8 cellular contexts compared by ENCODE assay signal in the genomic region with DNA sequence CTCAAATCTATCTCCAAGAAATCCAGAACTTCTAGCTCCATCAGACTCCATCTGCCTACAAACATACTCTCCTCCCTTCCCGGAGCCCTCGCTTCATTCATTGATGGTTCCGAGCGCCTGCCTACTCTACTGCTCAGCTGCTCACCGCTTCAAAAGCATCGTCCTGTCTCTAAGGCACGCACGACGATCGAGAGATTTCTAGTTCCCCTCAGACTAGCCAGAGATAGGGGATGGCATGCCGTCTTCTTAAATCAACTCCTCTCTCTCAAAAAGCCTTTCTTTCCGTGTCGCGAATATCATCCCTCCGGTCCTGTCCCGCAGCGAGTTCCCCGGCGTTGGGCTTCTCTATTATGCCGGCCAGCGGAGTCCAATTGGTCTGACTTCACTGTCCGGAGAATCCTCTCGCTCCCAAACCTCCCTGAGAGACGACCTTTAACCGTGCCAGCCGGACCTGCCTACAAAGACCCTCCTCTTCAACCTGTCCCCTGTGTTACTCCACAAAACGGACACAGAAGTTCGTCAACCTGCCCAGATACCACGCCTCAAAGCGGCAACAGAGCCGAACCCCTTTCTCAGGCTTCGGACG. TPM values are rescaled to one million over a fixed set of nuclear protein-coding genes. Genes with fewer than 3 reads are reported as not detected.
A peak's percentile ranks its signal among the peaks of the same experiment; 100 is the strongest.
DNase-seq lines count a peak whose midpoint lies in the region; ATAC-seq and TF ChIP-seq lines count a peak whose summit lies in the region.

No MANE protein-coding gene starts in this region.

- no peak for ATAC-seq in activated T-cell treated with anti-CD3 and anti-CD28 coated beads, Interleukin-2, amount 50 U/mL, for 72 hours (replicated peaks in 1 of 2)
- no peak for ATAC-seq in HG03095 (IDR thresholded peaks at IDR 0.05; ENCODE audit: unreplicated experiment)
- ATAC-seq in GM18873 (IDR thresholded peaks at IDR 0.05; ENCODE audit: low FRiP score, unreplicated experiment): no peak

- peak overlapping the region; percentile 97 for H3K4me3 Mint-ChIP-seq in Caco-2 (ENCODE audit: unreplicated experiment)
- H3K4me3 Mint-ChIP-seq in activated T-cell treated with anti-CD3 and anti-CD28 coated beads, Interleukin-2, amount 50 U/mL, for 72 hours: peak overlapping the region; percentile 92 to 100
- peak overlapping the region; percentile 99 for H3K4me3 Mint-ChIP-seq in glutamatergic neuron (ENCODE audit: unreplicated experiment)

- H3K36me3 ChIP-seq in Caco-2 (ENCODE audit: control insufficient read depth, insufficient read depth, low read length): peaks cover 6% of the 10 kb centered on the region; the same call in 1 of the 2 replicates
- H3K36me3 ChIP-seq in prostate gland: peaks cover 0 to 6% of the 10 kb centered on the region in 2 donors

- WGBS in prostate gland: under 1% methylated on average over 33 of the region's 33 CpGs

- POLR2A ChIA-PET in Caco-2 (lab: Charles Lee): interaction anchor here (0.6 to 2.1 kb wide), 40 partner anchors 8 to 283 kb away, joined by 3 to 116 read pairs (median 5); a partner anchor contains a TSS

- TF ChIP-seq CTCF in Caco-2 (IDR thresholded peaks at IDR 0.05; ENCODE audit: insufficient read depth in 1 of 2, low read depth in 1 of 2, low read length in 1 of 2, severe bottlenecking in 1 of 2, unreplicated experiment in 1 of 2) (no peak), glutamatergic neuron (IDR thresholded peaks at IDR 0.05; ENCODE audit: partially characterized antibody, unreplicated experiment) (no peak), prostate gland (IDR thresholded peaks at IDR 0.05) (no peak)

- BruUV-seq in Caco-2 (replicated peaks; lab: Mats Ljungman, UMichigan): TSS peak; percentile 75

- intact Hi-C loops in Caco-2 (cut with micrococcal nuclease; ENCODE audit: unreplicated experiment): loop anchor here (1.0 kb wide), 1 partner anchor 18 kb away; a partner anchor contains a TSS
- intact Hi-C loops in prostate gland (cut with DNase I): no loop called here

- no peaks in the 10 kb centered on the region for H3K9me3 Mint-ChIP-seq in Caco-2 (ENCODE audit: unreplicated experiment)
- no peaks in the 10 kb centered on the region for H3K9me3 Mint-ChIP-seq in activated T-cell treated with anti-CD3 and anti-CD28 coated beads, Interleukin-2, amount 50 U/mL, for 72 hours
- peaks cover 5% of the 10 kb centered on the region for H3K9me3 Mint-ChIP-seq in glutamatergic neuron (ENCODE audit: unreplicated experiment)

- H3K27me3 ChIP-seq in Caco-2 (replicated peaks; ENCODE audit: control insufficient read depth, insufficient read depth, low read length) (no peaks in the 10 kb centered on the region), prostate gland (replicated peaks; ENCODE audit: insufficient read depth) (no peaks in the 10 kb centered on the region)

- H3K4me1 Mint-ChIP-seq in Caco-2 (ENCODE audit: low read depth, unreplicated experiment) (peaks cover 56% of the 10 kb centered on the region), glutamatergic neuron (ENCODE audit: low read depth, unreplicated experiment) (peaks cover 16% of the 10 kb centered on the region)
- H3K4me1 Mint-ChIP-seq in activated T-cell treated with anti-CD3 and anti-CD28 coated beads, Interleukin-2, amount 50 U/mL, for 72 hours (ENCODE audit: low read depth): peaks cover 63% of the 10 kb centered on the region

- DNase-seq in Caco-2 (peak in 1 of 2 experiments; percentile 48), HPDE6-E6E7 (ENCODE audit: extremely low spot score) (peak; percentile 79), glutamatergic neuron (no peak), prostate gland (ENCODE audit: low spot score) (no peak)
- peak in 1 of 2 donors; percentile 28 for DNase-seq in activated T-cell treated with anti-CD3 and anti-CD28 coated beads, Interleukin-2, amount 50 U/mL, for 72 hours
- DNase-seq in effector CD8-positive, alpha-beta T cell (lab: John Stamatoyannopoulos, UW): no peak

- peak overlapping the region; percentile 98 to 99 for H3K27ac ChIP-seq in prostate gland

- H3K9me3 ChIP-seq in Caco-2 (no peaks in the 10 kb centered on the region), prostate gland (no peaks in the 10 kb centered on the region)

- H3K36me3 Mint-ChIP-seq in Caco-2 (ENCODE audit: insufficient read depth, unreplicated experiment): peaks cover 95% of the 10 kb centered on the region
- peaks cover 24 to 55% of the 10 kb centered on the region in 2 donors for H3K36me3 Mint-ChIP-seq in activated T-cell treated with anti-CD3 and anti-CD28 coated beads, Interleukin-2, amount 50 U/mL, for 72 hours (ENCODE audit: insufficient read depth in 2 of 2)
- peaks cover 3% of the 10 kb centered on the region for H3K36me3 Mint-ChIP-seq in glutamatergic neuron (ENCODE audit: unreplicated experiment)

- no peaks in the 10 kb centered on the region for H3K27me3 Mint-ChIP-seq in Caco-2 (ENCODE audit: insufficient read depth, unreplicated experiment)
- no peaks in the 10 kb centered on the region for H3K27me3 Mint-ChIP-seq in activated T-cell treated with anti-CD3 and anti-CD28 coated beads, Interleukin-2, amount 50 U/mL, for 72 hours (ENCODE audit: low read depth)
- peaks cover 8% of the 10 kb centered on the region for H3K27me3 Mint-ChIP-seq in glutamatergic neuron (ENCODE audit: unreplicated experiment)

- TF ChIP-seq POLR2A in prostate gland (IDR thresholded peaks at IDR 0.05): no peak

- H3K4me1 ChIP-seq in Caco-2: peaks cover 25% of the 10 kb centered on the region
- peaks cover 11% of the 10 kb centered on the region for H3K4me1 ChIP-seq in prostate gland (replicated peaks)

- H3K27ac Mint-ChIP-seq in Caco-2 (ENCODE audit: unreplicated experiment) (peak overlapping the region; percentile 100), glutamatergic neuron (ENCODE audit: unreplicated experiment) (peak overlapping the region; percentile 94)
- peak overlapping the region; percentile 99 for H3K27ac Mint-ChIP-seq in activated T-cell treated with anti-CD3 and anti-CD28 coated beads, Interleukin-2, amount 50 U/mL, for 72 hours

- CTCF ChIA-PET in Caco-2 (lab: Charles Lee): interaction anchor here (0.6 to 2.1 kb wide), 16 partner anchors 8 to 324 kb away, joined by 3 to 29 read pairs (median 6); a partner anchor contains a TSS

- H3K4me3 ChIP-seq in Caco-2 (ENCODE audit: low read depth, low read length): peak overlapping the region; percentile 55
- peak overlapping the region; percentile 59 to 74 for H3K4me3 ChIP-seq in prostate gland

RNA-seq across cellular contexts. Expression of a gene that starts 0.6 kb away (rescaled TPM):
- 2,004 and 2,035 TPM in 2 replicates for total RNA-seq in Caco-2 (2022)
- total RNA-seq in activated T-cell treated with anti-CD3 and anti-CD28 coated beads, Interleukin-2, amount 50 U/mL, for 72 hours: 1,000 to 10,000 TPM; 2,565 to 2,667 TPM
- 928 TPM for total RNA-seq in glutamatergic neuron (ENCODE audit: unreplicated experiment)
- total RNA-seq in prostate gland: 1,000 to 10,000 TPM; 1,254 to 2,389 TPM

RNA-seq across cellular contexts. Expression of a gene that starts 18.2 kb away (rescaled TPM):
- total RNA-seq in Caco-2 (2022) (27.2 and 30.2 TPM in 2 replicates), glutamatergic neuron (ENCODE audit: unreplicated experiment) (29.7 TPM), prostate gland (10 to 100 TPM; 26.6 to 30.6 TPM)
- 10 to 100 TPM; 32.8 to 36.8 TPM for total RNA-seq in activated T-cell treated with anti-CD3 and anti-CD28 coated beads, Interleukin-2, amount 50 U/mL, for 72 hours

RNA-seq across cellular contexts. Expression of a gene that starts 26.5 kb away (rescaled TPM):
- total RNA-seq in Caco-2 (2022): 312 and 324 TPM in 2 replicates
- total RNA-seq in activated T-cell treated with anti-CD3 and anti-CD28 coated beads, Interleukin-2, amount 50 U/mL, for 72 hours: 100 to 1,000 TPM in 1 of 2 donors, 10 to 100 TPM in 1; 80.3 to 131 TPM
- 4.5 TPM for total RNA-seq in glutamatergic neuron (ENCODE audit: unreplicated experiment)
- 100 to 1,000 TPM; 367 to 434 TPM for total RNA-seq in prostate gland

RNA-seq across cellular contexts. Expression of a gene that starts 28.6 kb away (rescaled TPM):
- total RNA-seq in Caco-2 (2022) (134 and 135 TPM in 2 replicates), glutamatergic neuron (ENCODE audit: unreplicated experiment) (172 TPM), prostate gland (100 to 1,000 TPM in 1 of 2 donors, 10 to 100 TPM in 1; 96.5 to 110 TPM)
- 100 to 1,000 TPM; 173 to 241 TPM for total RNA-seq in activated T-cell treated with anti-CD3 and anti-CD28 coated beads, Interleukin-2, amount 50 U/mL, for 72 hours

RNA-seq across cellular contexts. Expression of a gene that starts 39.5 kb away (rescaled TPM):
- total RNA-seq in Caco-2 (2022) (61.2 and 68.7 TPM in 2 replicates), glutamatergic neuron (ENCODE audit: unreplicated experiment) (26.7 TPM), prostate gland (10 to 100 TPM; 50.2 to 80.1 TPM)
- total RNA-seq in activated T-cell treated with anti-CD3 and anti-CD28 coated beads, Interleukin-2, amount 50 U/mL, for 72 hours: 100 to 1,000 TPM; 132 to 148 TPM

Comparison
In these comparisons a context has a peak if more than half of its experiments do, and no peak if none do; other contexts are left out.
1. RNA of a gene that starts 26.5 kb away (total RNA-seq): 367 to 434 TPM in prostate gland, 312 to 324 TPM in Caco-2 and 80.3 to 131 TPM in activated T-cell treated with anti-CD3 and anti-CD28 coated beads, Interleukin-2, amount 50 U/mL, for 72 hours; 4.5 TPM in glutamatergic neuron (single experiment); every median in the first group is over 10 times any median in the second.
2. Peak in every context shown above with its lines, with median percentiles within 50 percentile points of each other: H3K27ac Mint-ChIP-seq and H3K4me3 Mint-ChIP-seq.